8 cellular contexts compared by ENCODE assay signal in the genomic region with DNA sequence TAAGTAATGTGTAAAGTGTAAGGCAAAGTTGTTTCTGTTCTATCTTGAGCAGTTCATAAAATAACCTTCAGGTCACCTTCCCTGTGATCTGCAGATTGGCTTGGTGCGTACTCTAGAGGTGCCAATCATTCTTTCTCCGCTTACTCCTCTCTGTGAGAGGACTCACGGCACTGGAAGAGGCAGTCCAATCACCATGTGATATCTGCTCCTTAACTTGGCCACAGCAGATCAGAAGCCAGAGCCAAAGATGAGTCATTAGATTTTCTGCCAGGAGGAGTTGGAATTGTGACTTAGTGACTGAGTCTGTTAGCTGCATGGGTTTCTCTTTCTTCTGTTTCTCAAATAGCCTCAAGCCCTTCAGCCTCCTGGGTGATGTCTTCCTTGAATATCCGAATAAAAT.
DNase-seq lines count a peak whose midpoint lies in the region; ATAC-seq, FAIRE-seq and TF ChIP-seq lines count a peak whose summit lies in the region.

No MANE protein-coding gene starts in this region.

- H3K4me1 ChIP-seq in Panc1 (ENCODE audit: control insufficient read depth, insufficient read depth, low read length) = no peaks in the 10 kb centered on the region; the same call in 1 of the 2 replicates
- peaks cover 0 to 11% (median 0%) of the 10 kb centered on the region in 3 donors for H3K4me1 ChIP-seq in pancreas

- H3K27me3 ChIP-seq in Panc1 (ENCODE audit: control insufficient read depth, insufficient read depth, low read length) (no peaks in the 10 kb centered on the region), pancreas (no peaks in the 10 kb centered on the region)

- H3K36me3 ChIP-seq in Panc1 (ENCODE audit: control insufficient read depth, insufficient read depth, low read length) (no peaks in the 10 kb centered on the region), pancreas (no peaks in the 10 kb centered on the region)

- ATAC-seq in Panc1 = peak; percentile 24; the same call in 1 of the 2 replicates
- ATAC-seq in pancreas = peak; percentile 77 to 89 (median 80)

- CTCF ChIA-PET in Panc1 (lab: Charles Lee) = no interaction called here

- in situ Hi-C loops in Panc1 (cut with HindIII; ENCODE audit: low pct_unique_long_range_greater_than_20kb, low sequenced_read_pairs) = no loop called here

- peak; percentile 79 for DNase-seq in Daoy (ENCODE audit: low read depth)
- DNase-seq in Panc1 (ENCODE audit: low read depth, low spot score) = no peak
- DNase-seq in fibroblast of gingiva (ENCODE audit: low read depth) = peak; percentile 87
- peak in 1 of 6 donors; percentile 27 for DNase-seq in pancreas
- no peak for DNase-seq in COR-L47 (lab: John Stamatoyannopoulos, UW)
- no peak for DNase-seq in stimulated activated CD4-positive, alpha-beta T cell treated with anti-CD3 and anti-CD28 coated beads, Interleukin-4, amount 100 ng/mL, for 1 hour
- no peak for DNase-seq in activated gamma-delta T cell (lab: John Stamatoyannopoulos, UW)
- DNase-seq in HuH-7.5 (ENCODE audit: low spot score) = no peak

- FAIRE-seq in pancreas (lab: Jason Lieb, UNC) = no peak

- no TSS peak for BruUV-seq in Panc1 (replicated peaks; lab: Mats Ljungman, UMichigan)

- intact Hi-C loops in Panc1 (cut with micrococcal nuclease; ENCODE audit: unreplicated experiment) (no loop called here), pancreas (cut with DNase I) (no loop called here)

- H3K4me3 ChIP-seq in Panc1 (ENCODE audit: low read depth in 2 of 2, low read length in 2 of 2) (no peak overlapping the region), pancreas (no peak overlapping the region)

- POLR2A ChIA-PET in Panc1 (lab: Charles Lee) = no interaction called here

- H3K27ac ChIP-seq in Panc1 (ENCODE audit: low read length) = no peak overlapping the region
- H3K27ac ChIP-seq in pancreas = no peak overlapping the region

- TF ChIP-seq CTCF in Panc1 (IDR thresholded peaks at IDR 0.05) (no peak), pancreas (IDR thresholded peaks at IDR 0.05) (no peak)

- no peaks in the 10 kb centered on the region for H3K9me3 ChIP-seq in Panc1 (ENCODE audit: control insufficient read depth, insufficient read depth, low read depth, low read length)
- H3K9me3 ChIP-seq in pancreas = no peaks in the 10 kb centered on the region

- WGBS in pancreas, 2 donors = 73 to 76% methylated on average over 4 of the region's 4 CpGs

Comparison
In these comparisons a context has a peak if more than half of its experiments do, and no peak if none do; other contexts are left out.
1. DNase-seq: peak in Daoy (single experiment) and fibroblast of gingiva (single experiment); none in Panc1 (single experiment), COR-L47 (single experiment), stimulated activated CD4-positive, alpha-beta T cell treated with anti-CD3 and anti-CD28 coated beads, Interleukin-4, amount 100 ng/mL, for 1 hour (single experiment), activated gamma-delta T cell (single experiment) and HuH-7.5 (single experiment).